In genomic region chr10:113244750-113245149, GRCh38 we compare ENCODE assay signal across 35 cellular contexts.
"Had no signal": no experiment of that assay in that cellular context is flagged by ENCODE, and none has a peak within 500 bp of the region (broad histone marks: within the 10 kb centered on the region; RNA-seq: fewer than 3 reads in every experiment).

No MANE protein-coding gene starts in this region.

- H3K36me3 Mint-ChIP-seq: activated CD4-positive, alpha-beta memory T cell treated with anti-CD3 and anti-CD28 coated beads for 36 hours; activated naive CD4-positive, alpha-beta T cell treated with anti-CD3 and anti-CD28 coated beads, Interleukin-2, amount 50 U/mL, for 72 hours; activated naive CD8-positive, alpha-beta T cell treated with anti-CD3 and anti-CD28 coated beads for 36 hours had no signal

- H3K4me3 Mint-ChIP-seq: activated B cell treated with CpG ODN at 0.5 μM for 24 hours; activated CD4-positive, alpha-beta memory T cell treated with anti-CD3 and anti-CD28 coated beads for 36 hours; activated CD4-positive, alpha-beta T cell treated with anti-CD3 and anti-CD28 coated beads, Interleukin-2, amount 10 ng/mL, durations not matched to agents 24 days and 14 days; activated CD8-positive, alpha-beta T cell treated with anti-CD3 and anti-CD28 coated beads for 36 hours; activated naive CD4-positive, alpha-beta T cell treated with anti-CD3 and anti-CD28 coated beads for 36 hours; activated naive CD8-positive, alpha-beta T cell treated with anti-CD3 and anti-CD28 coated beads for 36 hours; activated T-cell treated with anti-CD3 and anti-CD28 coated beads, Interleukin-2, amount 50 U/mL, for 4 hours; activated T-cell treated with anti-CD3 and anti-CD28 coated beads, Interleukin-2, amount 50 U/mL, for 72 hours; activated T-helper 1 cell treated with anti-CD3 and anti-CD28 coated beads, Interleukin-12 subunit alpha, Interleukin-12 subunit beta, Interleukin-2, Interleukin-4 antibody, amounts not matched to agents 30 ng/mL and 10 ng/mL and 1 ng/mL, durations not matched to agents 14 hours and 24 hours and 36 hours; activated T-helper 17 cell treated with anti-CD3 and anti-CD28 coated beads, Interleukin-2, amount 50 U/mL, for 72 hours; T-helper 1 cell treated with Interleukin-12 subunit alpha and Interleukin-12 subunit beta and Interleukin-4 antibody, amounts not matched to agents 30 μg/mL and 1 μg/mL, for 36 hours; T-helper 2 cell treated with Interferon-gamma antibody and Interleukin-4, amounts not matched to agents 5 μg/mL and 100 μg/mL, for 36 hours had no signal

- DNase-seq: activated B cell treated with CpG ODN at 0.5 μM for 24 hours; activated CD4-positive, alpha-beta memory T cell treated with anti-CD3 and anti-CD28 coated beads for 36 hours; activated CD4-positive, alpha-beta T cell treated with anti-CD3 and anti-CD28 coated beads for 4 hours; activated CD4-positive, alpha-beta T cell treated with anti-CD3 and anti-CD28 coated beads, Interleukin-2, amount 10 ng/mL, durations not matched to agents 24 days and 14 days; activated CD4-positive, alpha-beta T cell treated with anti-CD3 and anti-CD28 coated beads, Interleukin-2, amount 50 U/mL, for 1 hour; activated CD4-positive, alpha-beta T cell treated with anti-CD3 and anti-CD28 coated beads, Interleukin-2, amount 50 U/mL, for 4 hours; activated CD4-positive, CD25-positive, alpha-beta regulatory T cell treated with anti-CD3 and anti-CD28 coated beads, Interleukin-2, amount 50 U/mL, for 72 hours; activated CD8-positive, alpha-beta memory T cell treated with anti-CD3 and anti-CD28 coated beads, Interleukin-2, amount 50 U/mL, for 4 hours; activated CD8-positive, alpha-beta T cell treated with anti-CD3 and anti-CD28 coated beads for 36 hours; activated effector memory CD4-positive, alpha-beta T cell treated with anti-CD3 and anti-CD28 coated beads, Interleukin-2, amount 50 U/mL, for 16 hours; activated gamma-delta T cell treated with Interleukin-2 at 50 U/mL for 16 hours; activated naive CD4-positive, alpha-beta T cell; activated naive CD4-positive, alpha-beta T cell treated with anti-CD3 and anti-CD28 coated beads for 36 hours; activated naive CD4-positive, alpha-beta T cell treated with anti-CD3 and anti-CD28 coated beads, Interleukin-2, amount 50 U/mL, for 16 hours; activated naive CD8-positive, alpha-beta T cell treated with anti-CD3 and anti-CD28 coated beads for 36 hours; activated T-cell treated with anti-CD3 and anti-CD28 coated beads for 4 hours; activated T-cell treated with anti-CD3 and anti-CD28 coated beads, Interleukin-2, amount 50 U/mL, for 1 hour; activated T-cell treated with anti-CD3 and anti-CD28 coated beads, Interleukin-2, amount 50 U/mL, for 4 hours; activated T-cell treated with anti-CD3 and anti-CD28 coated beads, Interleukin-2, amount 50 U/mL, for 72 hours; adrenal gland; amniotic stem cell; aorta; body of pancreas; brain microvascular endothelial cell; central memory CD4-positive, alpha-beta T cell; T-helper 1 cell; T-helper 2 cell; T-helper 9 cell had no signal

- H3K4me1 Mint-ChIP-seq: activated B cell treated with CpG ODN at 0.5 μM for 24 hours; activated CD4-positive, alpha-beta T cell treated with anti-CD3 and anti-CD28 coated beads, Interleukin-2, amount 10 ng/mL, durations not matched to agents 24 days and 14 days had no signal

- H3K27ac Mint-ChIP-seq: activated B cell treated with CpG ODN at 0.5 μM for 24 hours; activated CD4-positive, alpha-beta memory T cell treated with anti-CD3 and anti-CD28 coated beads for 36 hours; activated CD4-positive, alpha-beta T cell treated with anti-CD3 and anti-CD28 coated beads, Interleukin-2, amount 10 ng/mL, durations not matched to agents 24 days and 14 days; activated CD8-positive, alpha-beta T cell treated with anti-CD3 and anti-CD28 coated beads for 36 hours; activated naive CD4-positive, alpha-beta T cell treated with anti-CD3 and anti-CD28 coated beads for 36 hours; activated naive CD4-positive, alpha-beta T cell treated with anti-CD3 and anti-CD28 coated beads, Interleukin-2, amount 50 U/mL, for 72 hours; activated naive CD8-positive, alpha-beta T cell treated with anti-CD3 and anti-CD28 coated beads for 36 hours; activated T-cell treated with anti-CD3 and anti-CD28 coated beads, Interleukin-2, amount 50 U/mL, for 72 hours; activated T-helper 1 cell treated with anti-CD3 and anti-CD28 coated beads, Interleukin-12 subunit alpha, Interleukin-12 subunit beta, Interleukin-2, Interleukin-4 antibody, amounts not matched to agents 30 ng/mL and 10 ng/mL and 1 ng/mL, durations not matched to agents 14 hours and 24 hours and 36 hours; activated T-helper 17 cell treated with anti-CD3 and anti-CD28 coated beads, Interleukin-2, amount 50 U/mL, for 72 hours; T-helper 1 cell treated with Interleukin-12 subunit alpha and Interleukin-12 subunit beta and Interleukin-4 antibody, amounts not matched to agents 30 μg/mL and 1 μg/mL, for 36 hours; T-helper 2 cell treated with Interferon-gamma antibody and Interleukin-4, amounts not matched to agents 5 μg/mL and 100 μg/mL, for 36 hours had no signal

- ATAC-seq: activated CD8-positive, alpha-beta T cell treated with anti-CD3 and anti-CD28 coated beads for 36 hours; activated naive CD4-positive, alpha-beta T cell treated with anti-CD3 and anti-CD28 coated beads, Interleukin-2, amount 50 U/mL, for 72 hours; activated T-cell treated with anti-CD3 and anti-CD28 coated beads, Interleukin-2, amount 50 U/mL, for 4 hours; activated T-cell treated with anti-CD3 and anti-CD28 coated beads, Interleukin-2, amount 50 U/mL, for 72 hours; activated T-helper 17 cell treated with anti-CD3 and anti-CD28 coated beads, Interleukin-2, amount 50 U/mL, for 72 hours; body of pancreas had no signal

- H3K4me3 ChIP-seq: adrenal gland, body of pancreas, breast epithelium had no signal

- H3K4me1 ChIP-seq: adrenal gland, body of pancreas, breast epithelium had no signal

- H3K9me3 ChIP-seq: adrenal gland, body of pancreas, breast epithelium had no signal

- H3K27me3 ChIP-seq: adrenal gland, body of pancreas, brain microvascular endothelial cell, breast epithelium had no signal

- H3K27ac ChIP-seq: adrenal gland, body of pancreas, brain microvascular endothelial cell, breast epithelium, VCaP had no signal

- H3K36me3 ChIP-seq: adrenal gland, brain microvascular endothelial cell, breast epithelium had no signal

- H3K9me3 Mint-ChIP-seq: activated B cell treated with CpG ODN at 0.5 μM for 24 hours; activated CD4-positive, alpha-beta memory T cell treated with anti-CD3 and anti-CD28 coated beads for 36 hours; activated CD4-positive, alpha-beta T cell treated with anti-CD3 and anti-CD28 coated beads, Interleukin-2, amount 10 ng/mL, durations not matched to agents 24 days and 14 days; activated CD8-positive, alpha-beta T cell treated with anti-CD3 and anti-CD28 coated beads for 36 hours; activated naive CD4-positive, alpha-beta T cell treated with anti-CD3 and anti-CD28 coated beads for 36 hours; activated naive CD4-positive, alpha-beta T cell treated with anti-CD3 and anti-CD28 coated beads, Interleukin-2, amount 50 U/mL, for 72 hours; activated naive CD8-positive, alpha-beta T cell treated with anti-CD3 and anti-CD28 coated beads for 36 hours; activated T-cell treated with anti-CD3 and anti-CD28 coated beads, Interleukin-2, amount 50 U/mL, for 4 hours; activated T-helper 1 cell treated with anti-CD3 and anti-CD28 coated beads, Interleukin-12 subunit alpha, Interleukin-12 subunit beta, Interleukin-2, Interleukin-4 antibody, amounts not matched to agents 30 ng/mL and 10 ng/mL and 1 ng/mL, durations not matched to agents 14 hours and 24 hours and 36 hours; activated T-helper 17 cell treated with anti-CD3 and anti-CD28 coated beads, Interleukin-2, amount 50 U/mL, for 72 hours; T-helper 1 cell treated with Interleukin-12 subunit alpha and Interleukin-12 subunit beta and Interleukin-4 antibody, amounts not matched to agents 30 μg/mL and 1 μg/mL, for 36 hours; T-helper 2 cell treated with Interferon-gamma antibody and Interleukin-4, amounts not matched to agents 5 μg/mL and 100 μg/mL, for 36 hours had no signal
